9 cellular contexts compared by ENCODE assay signal in the genomic region with DNA sequence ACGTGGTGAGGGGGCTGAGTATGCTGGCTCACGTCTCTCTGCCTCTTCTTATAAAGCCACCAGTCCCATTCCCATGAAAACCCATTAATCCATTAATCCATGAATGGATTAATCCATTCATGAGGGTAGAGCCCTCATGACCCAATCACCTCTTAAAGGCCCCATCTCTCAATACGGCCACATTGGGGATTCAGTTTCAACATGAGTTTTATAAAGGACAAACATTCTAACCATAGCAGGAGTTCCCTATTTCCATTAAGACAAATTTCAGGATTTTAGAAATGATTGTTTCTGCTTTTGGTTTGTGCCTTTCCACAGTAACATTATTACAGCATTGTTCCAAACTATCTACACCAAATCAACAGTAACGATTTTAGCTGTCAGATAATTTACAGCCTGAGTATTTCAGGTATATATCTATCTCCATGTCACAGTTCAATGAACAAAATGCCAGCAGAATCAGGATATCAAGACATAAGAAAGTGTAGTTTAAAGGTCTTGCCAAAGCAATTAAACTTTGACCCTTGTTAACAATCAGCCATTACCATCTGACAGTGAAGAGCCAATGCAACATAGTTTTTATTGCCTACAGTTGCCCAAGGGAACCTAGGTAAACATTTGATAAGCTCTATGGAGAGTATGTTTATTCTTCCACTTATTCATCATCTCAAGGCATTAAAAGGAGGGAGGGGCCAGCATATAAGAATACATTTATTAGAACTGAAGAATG. TPM values are rescaled to one million over a fixed set of nuclear protein-coding genes. Genes with fewer than 3 reads are reported as not detected.
A peak's percentile ranks its signal among the peaks of the same experiment; 100 is the strongest.
DNase-seq lines count a peak whose midpoint lies in the region; ATAC-seq and TF ChIP-seq lines count a peak whose summit lies in the region.
"Had no signal": no experiment of that assay in that cellular context is flagged by ENCODE, and none has a peak within 500 bp of the region (broad histone marks: within the 10 kb centered on the region; RNA-seq: fewer than 3 reads in every experiment).

No MANE protein-coding gene starts in this region.

- no peaks in the 10 kb centered on the region for H3K9me3 ChIP-seq in HEK293 (ENCODE audit: control insufficient read depth, insufficient read depth, low read depth, low read length)

- H3K36me3 ChIP-seq in HEK293 (ENCODE audit: control insufficient read depth in 2 of 2, insufficient read depth in 1 of 2, low read length in 2 of 2): peaks cover 5 to 8% of the 10 kb centered on the region in 2 experiments; a peak in 2 of 3 replicates

- DNase-seq in NCI-H69 (lab: John Stamatoyannopoulos, UW) (peak; percentile 74), epithelial cell of prostate (ENCODE audit: low read depth, low spot score) (peak; percentile 70), renal cortical epithelial cell (ENCODE audit: low read depth) (peak; percentile 79), GM13977 (ENCODE audit: low spot score) (no peak), SHP77 treated with DMSO at 0.1 percent for 48 hours (lab: John Stamatoyannopoulos, UW) (no peak), sciatic nerve (ENCODE audit: low spot score) (no peak)
- DNase-seq: dorsolateral prefrontal cortex, left cardiac atrium had no signal

- no peak for ATAC-seq in sciatic nerve
- ATAC-seq: left cardiac atrium had no signal

- TF ChIP-seq CTCF in HEK293 (tag by site-specific recombination; IDR thresholded peaks at IDR 0.05) (no peak), GM13977 (IDR thresholded peaks at IDR 0.05; ENCODE audit: extremely low read depth, insufficient read depth, missing control alignments) (no peak)

- H3K4me3 ChIP-seq in HEK293 (ENCODE audit: low read depth, low read length): no peak overlapping the region

- POLR2A ChIA-PET in HEK293 (lab: Yijun Ruan, JAX): interaction anchor here (1.0 kb wide), 1 partner anchor 9 kb away, joined by 4 read pairs; no protein-coding TSS in a partner anchor

- intact Hi-C loops in sciatic nerve (cut with DNase I): no loop called here

- CTCF ChIA-PET in HEK293 (lab: Yijun Ruan, JAX): interaction anchor here (2.3 kb wide), 1 partner anchor 32 kb away, joined by 10 read pairs; no protein-coding TSS in a partner anchor

- peak overlapping the region; percentile 78 for H3K27ac ChIP-seq in HEK293 (ENCODE audit: extremely low read depth, low read depth, low read length)
- H3K27ac ChIP-seq in epithelial cell of prostate: peak overlapping the region; percentile 71

- peaks cover 54% of the 10 kb centered on the region for H3K4me1 ChIP-seq in HEK293 (ENCODE audit: control insufficient read depth, insufficient read depth, low read length)

- in situ Hi-C loops in GM13977 (cut with MboI; ENCODE audit: low pct_unique_long_range_greater_than_20kb, low sequenced_read_pairs, unreplicated experiment): no loop called here

TF ChIP-seq in HEK293, 187 proteins besides CTCF, POLR2A, EP300 and RAD21 (continues in another document):
- no peak for TF ChIP-seq ZNF76 (tag by site-specific recombination; IDR thresholded peaks at IDR 0.05; ENCODE audit: borderline replicate concordance, low read depth)
- no peak for TF ChIP-seq ZBTB8A (tag by site-specific recombination; IDR thresholded peaks at IDR 0.05)
- 0 out of 2 replicates have a peak, but pooled peaks have one; percentile 33 for TF ChIP-seq ZNF184 (tag by site-specific recombination; IDR thresholded peaks at IDR 0.05)
- peak; percentile 36; the same call in 1 of the 2 replicates for TF ChIP-seq ZNF146 (tag by site-specific recombination; IDR thresholded peaks at IDR 0.05)
- peak; percentile 96 for TF ChIP-seq BCL11B (tag by site-specific recombination; IDR thresholded peaks at IDR 0.05; ENCODE audit: low read depth)
- TF ChIP-seq, protein P1, sequence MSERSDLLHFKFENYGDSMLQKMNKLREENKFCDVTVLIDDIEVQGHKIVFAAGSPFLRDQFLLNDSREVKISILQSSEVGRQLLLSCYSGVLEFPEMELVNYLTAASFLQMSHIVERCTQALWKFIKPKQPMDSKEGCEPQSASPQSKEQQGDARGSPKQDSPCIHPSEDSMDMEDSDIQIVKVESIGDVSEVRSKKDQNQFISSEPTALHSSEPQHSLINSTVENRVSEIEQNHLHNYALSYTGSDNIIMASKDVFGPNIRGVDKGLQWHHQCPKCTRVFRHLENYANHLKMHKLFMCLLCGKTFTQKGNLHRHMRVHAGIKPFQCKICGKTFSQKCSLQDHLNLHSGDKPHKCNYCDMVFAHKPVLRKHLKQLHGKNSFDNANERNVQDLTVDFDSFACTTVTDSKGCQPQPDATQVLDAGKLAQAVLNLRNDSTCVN (tag by site-specific recombination; optimal IDR thresholded peaks at IDR 0.05): no peak
- TF ChIP-seq YY1 (tag by site-specific recombination; IDR thresholded peaks at IDR 0.05): peak; percentile 52; the same call in 1 of the 2 replicates
- TF ChIP-seq TRIM28 (IDR thresholded peaks at IDR 0.05; ENCODE audit: borderline replicate concordance, low read length): no peak; the same call in 1 of the 2 replicates
- TF ChIP-seq GLI4 (tag by site-specific recombination; IDR thresholded peaks at IDR 0.05): no peak
- TF ChIP-seq ZNF175 (tag by site-specific recombination; IDR thresholded peaks at IDR 0.05): no peak
- TF ChIP-seq ZNF24 (tag by site-specific recombination; IDR thresholded peaks at IDR 0.05): 0 out of 2 replicates have a peak, but pooled peaks have one; percentile 64
- peak; percentile 47 for TF ChIP-seq ZBTB17 (tag by site-specific recombination; IDR thresholded peaks at IDR 0.05)
- TF ChIP-seq OSR2 (tag by site-specific recombination; IDR thresholded peaks at IDR 0.05): peak; percentile 96
- peak; percentile 17; the same call in 1 of the 2 replicates for TF ChIP-seq ZSCAN23 (tag by site-specific recombination; IDR thresholded peaks at IDR 0.05)
- TF ChIP-seq ZNF394 (tag by site-specific recombination; IDR thresholded peaks at IDR 0.05; ENCODE audit: borderline replicate concordance): no peak
- peak; percentile 89; the same call in 1 of the 2 replicates for TF ChIP-seq KLF7 (tag by site-specific recombination; IDR thresholded peaks at IDR 0.05; ENCODE audit: borderline replicate concordance)
- no peak for TF ChIP-seq GLIS2 (tag by site-specific recombination; IDR thresholded peaks at IDR 0.05)
- TF ChIP-seq GFI1B (tag by site-specific recombination; IDR thresholded peaks at IDR 0.05): peak; percentile 72
- TF ChIP-seq, protein P2, sequence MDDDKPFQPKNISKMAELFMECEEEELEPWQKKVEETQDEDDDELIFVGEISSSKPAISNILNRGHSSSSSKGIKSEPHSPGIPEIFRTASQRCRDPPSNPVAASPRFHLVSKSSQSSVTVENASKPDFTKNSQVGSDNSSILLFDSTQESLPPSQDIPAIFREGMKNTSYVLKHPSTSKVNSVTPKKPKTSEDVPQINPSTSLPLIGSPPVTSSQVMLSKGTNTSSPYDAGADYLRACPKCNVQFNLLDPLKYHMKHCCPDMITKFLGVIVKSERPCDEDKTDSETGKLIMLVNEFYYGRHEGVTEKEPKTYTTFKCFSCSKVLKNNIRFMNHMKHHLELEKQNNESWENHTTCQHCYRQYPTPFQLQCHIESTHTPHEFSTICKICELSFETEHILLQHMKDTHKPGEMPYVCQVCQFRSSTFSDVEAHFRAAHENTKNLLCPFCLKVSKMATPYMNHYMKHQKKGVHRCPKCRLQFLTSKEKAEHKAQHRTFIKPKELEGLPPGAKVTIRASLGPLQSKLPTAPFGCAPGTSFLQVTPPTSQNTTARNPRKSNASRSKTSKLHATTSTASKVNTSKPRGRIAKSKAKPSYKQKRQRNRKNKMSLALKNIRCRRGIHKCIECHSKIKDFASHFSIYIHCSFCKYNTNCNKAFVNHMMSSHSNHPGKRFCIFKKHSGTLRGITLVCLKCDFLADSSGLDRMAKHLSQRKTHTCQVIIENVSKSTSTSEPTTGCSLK (tag by site-specific recombination; IDR thresholded peaks at IDR 0.05): no peak
- TF ChIP-seq ZNF747 (tag by site-specific recombination; IDR thresholded peaks at IDR 0.05): no peak
- TF ChIP-seq, protein P3, sequence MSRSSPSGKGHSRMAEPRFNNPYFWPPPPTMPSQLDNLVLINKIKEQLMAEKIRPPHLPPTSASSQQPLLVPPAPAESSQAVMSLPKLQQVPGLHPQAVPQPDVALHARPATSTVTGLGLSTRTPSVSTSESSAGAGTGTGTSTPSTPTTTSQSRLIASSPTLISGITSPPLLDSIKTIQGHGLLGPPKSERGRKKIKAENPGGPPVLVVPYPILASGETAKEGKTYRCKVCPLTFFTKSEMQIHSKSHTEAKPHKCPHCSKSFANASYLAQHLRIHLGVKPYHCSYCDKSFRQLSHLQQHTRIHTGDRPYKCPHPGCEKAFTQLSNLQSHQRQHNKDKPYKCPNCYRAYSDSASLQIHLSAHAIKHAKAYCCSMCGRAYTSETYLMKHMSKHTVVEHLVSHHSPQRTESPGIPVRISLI (tag by site-specific recombination; IDR thresholded peaks at IDR 0.05): 0 out of 2 replicates have a peak, but pooled peaks have one; percentile 17
- TF ChIP-seq, protein P4, sequence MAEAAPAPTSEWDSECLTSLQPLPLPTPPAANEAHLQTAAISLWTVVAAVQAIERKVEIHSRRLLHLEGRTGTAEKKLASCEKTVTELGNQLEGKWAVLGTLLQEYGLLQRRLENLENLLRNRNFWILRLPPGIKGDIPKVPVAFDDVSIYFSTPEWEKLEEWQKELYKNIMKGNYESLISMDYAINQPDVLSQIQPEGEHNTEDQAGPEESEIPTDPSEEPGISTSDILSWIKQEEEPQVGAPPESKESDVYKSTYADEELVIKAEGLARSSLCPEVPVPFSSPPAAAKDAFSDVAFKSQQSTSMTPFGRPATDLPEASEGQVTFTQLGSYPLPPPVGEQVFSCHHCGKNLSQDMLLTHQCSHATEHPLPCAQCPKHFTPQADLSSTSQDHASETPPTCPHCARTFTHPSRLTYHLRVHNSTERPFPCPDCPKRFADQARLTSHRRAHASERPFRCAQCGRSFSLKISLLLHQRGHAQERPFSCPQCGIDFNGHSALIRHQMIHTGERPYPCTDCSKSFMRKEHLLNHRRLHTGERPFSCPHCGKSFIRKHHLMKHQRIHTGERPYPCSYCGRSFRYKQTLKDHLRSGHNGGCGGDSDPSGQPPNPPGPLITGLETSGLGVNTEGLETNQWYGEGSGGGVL (tag by site-specific recombination; IDR thresholded peaks at IDR 0.05): no peak; the same call in 1 of the 2 replicates
- TF ChIP-seq ZNF341 (tag by site-specific recombination; IDR thresholded peaks at IDR 0.05; ENCODE audit: low read depth): peak; percentile 38
- no peak for TF ChIP-seq ZNF2 (tag by site-specific recombination; IDR thresholded peaks at IDR 0.05)
- TF ChIP-seq HOXA7 (CRISPR knock-in tag; IDR thresholded peaks at IDR 0.05; ENCODE audit: borderline replicate concordance): no peak

RNA-seq across cellular contexts. Expression of a gene that starts 3.8 kb away (rescaled TPM):
- total RNA-seq in renal cortical epithelial cell: 327 and 533 TPM in 2 replicates
- 150 TPM for total RNA-seq in sciatic nerve

Comparison
In these comparisons a context has a peak if more than half of its experiments do, and no peak if none do; other contexts are left out.
1. DNase-seq: peak in NCI-H69 (single experiment), epithelial cell of prostate (single experiment) and renal cortical epithelial cell (single experiment); none in GM13977 (single experiment), SHP77 treated with DMSO at 0.1 percent for 48 hours (single experiment) and sciatic nerve (single experiment).